ENCODE assay signal across 21 cellular contexts in genomic region chr13:48637601-48638000, GRCh38. TPM values are rescaled to one million over a fixed set of nuclear protein-coding genes. Genes with fewer than 3 reads are reported as not detected.
DNase-seq lines count a peak whose midpoint lies in the region; ATAC-seq, FAIRE-seq and TF ChIP-seq lines count a peak whose summit lies in the region.
"Had no signal": no experiment of that assay in that cellular context is flagged by ENCODE, and none has a peak within 500 bp of the region (broad histone marks: within the 10 kb centered on the region; RNA-seq: fewer than 3 reads in every experiment).

No MANE protein-coding gene starts in this region.

- H3K4me1 ChIP-seq in mucosa of descending colon (ENCODE audit: low read depth), result peaks cover 3% of the 10 kb centered on the region
- H3K4me1 ChIP-seq in transverse colon, result peaks cover 0 to 15% (median 5%) of the 10 kb centered on the region in 4 donors
- H3K4me1 ChIP-seq: A549, BLaER1 had no signal

- in situ Hi-C loops in brain microvascular endothelial cell (cut with HindIII; ENCODE audit: low pct_ligation_motif_present, low sequenced_read_pairs) (no loop called here), transverse colon (cut with MboI; ENCODE audit: low pct_ligation_motif_present in 1 of 4, low pct_unique_long_range_greater_than_20kb in 1 of 4, low sequenced_read_pairs in 3 of 4) (no loop called here)

- WGBS in transverse colon (ENCODE audit: low coverage in 1 of 2), 2 donors, result 26 to 30% methylated on average over 2 of the region's 2 CpGs

- no peaks in the 10 kb centered on the region for H3K27me3 ChIP-seq in brain microvascular endothelial cell (replicated peaks)
- H3K27me3 ChIP-seq in transverse colon, result no peaks in the 10 kb centered on the region
- H3K27me3 ChIP-seq: BLaER1 had no signal

- no peak for TF ChIP-seq POLR2A in transverse colon (IDR thresholded peaks at IDR 0.05)

- H3K27ac ChIP-seq in brain microvascular endothelial cell (peak overlapping the region; percentile 39), transverse colon (peak overlapping the region in 3 of 4 donors; percentile 28 to 46 (median 41))
- H3K27ac ChIP-seq: 22Rv1, A549, BLaER1, HL-60 had no signal

- H3K4me3 ChIP-seq in brain microvascular endothelial cell (ENCODE audit: low read depth, low read length) (no peak overlapping the region), mucosa of descending colon (no peak overlapping the region), transverse colon (no peak overlapping the region)
- H3K4me3 ChIP-seq: A549, BLaER1, GM23338 had no signal

- TF ChIP-seq CTCF in brain microvascular endothelial cell (IDR thresholded peaks at IDR 0.05; ENCODE audit: low read depth, low read length, missing control alignments), result no peak
- TF ChIP-seq CTCF in mucosa of descending colon (IDR thresholded peaks at IDR 0.05), result no peak
- no peak for TF ChIP-seq CTCF in transverse colon (IDR thresholded peaks at IDR 0.05)

- DNase-seq in GM19239 (ENCODE audit: insufficient read length, low spot score) (no peak), brain microvascular endothelial cell (no peak), mucosa of descending colon (peak in 1 of 3 donors; percentile 59), transverse colon (no peak), NK-92 (lab: John Stamatoyannopoulos, UW; ENCODE audit: unreplicated experiment) (no peak), amniotic stem cell (lab: John Stamatoyannopoulos, UW) (no peak)
- DNase-seq in activated CD4-positive, alpha-beta T cell treated with anti-CD3 and anti-CD28 coated beads, Interleukin-2, amount 50 U/mL, for 4 hours, result no peak
- DNase-seq: CD4-positive, alpha-beta memory T cell; DMS153; DMS79; GDM1 had no signal

- TF ChIP-seq EP300 in transverse colon (IDR thresholded peaks at IDR 0.05; ENCODE audit: low read depth), result no peak

- peak; percentile 88 for ATAC-seq in mucosa of descending colon
- ATAC-seq: A549, GM23338 had no signal

- H3K36me3 ChIP-seq in brain microvascular endothelial cell (replicated peaks) (no peaks in the 10 kb centered on the region), mucosa of descending colon (ENCODE audit: low read depth) (no peaks in the 10 kb centered on the region), transverse colon (no peaks in the 10 kb centered on the region)
- H3K36me3 ChIP-seq: BLaER1 had no signal

- FAIRE-seq in GM19239 (lab: Jason Lieb, UNC), result peak; percentile 23
- FAIRE-seq: A549, GM12892, GM18507, H54 had no signal

- peaks cover 10% of the 10 kb centered on the region for H3K9me3 ChIP-seq in mucosa of descending colon
- H3K9me3 ChIP-seq in transverse colon, result no peaks in the 10 kb centered on the region
- H3K9me3 ChIP-seq: A549 had no signal

- intact Hi-C loops in mucosa of descending colon (cut with DNase I, micrococcal nuclease), result no loop called here
- intact Hi-C loops in transverse colon (cut with DNase I; ENCODE audit: low total_unique reads), result no loop called here

RNA-seq across cellular contexts. Expression of gene CYSLTR2, which starts 16.1 kb away (rescaled TPM):
- total RNA-seq in mucosa of descending colon (1 to 10 TPM in 1 of 3 donors, under 1 TPM in 2; 0.14 to 1.4 (median 0.58) TPM), transverse colon (under 1 TPM in 2 of 4 donors, not detected in 2; 0.14 to 0.16 TPM)
- total RNA-seq: Daoy, GM23338, HT1080 had no signal
